ENCODE assay signal across 18 cellular contexts in the genomic region with DNA sequence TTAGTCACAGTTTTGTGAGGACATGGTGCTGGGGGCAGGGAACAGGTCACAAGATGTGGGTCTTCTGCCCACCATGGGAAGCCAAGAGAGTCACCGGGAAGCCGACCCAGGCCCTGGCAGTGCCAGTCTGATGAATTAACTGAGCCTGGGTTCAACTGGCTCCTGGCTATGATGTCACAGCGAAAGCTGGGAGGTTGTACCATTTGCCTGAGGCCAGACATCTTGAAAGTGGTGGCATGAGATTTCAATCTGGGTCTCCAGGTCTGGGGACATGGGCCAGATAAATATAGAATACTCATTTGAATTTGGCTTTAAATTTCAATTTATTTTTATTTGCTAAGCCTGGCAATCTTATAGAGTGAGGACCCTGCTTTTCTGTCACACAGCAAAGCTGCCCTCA.
"Had no signal": no experiment of that assay in that cellular context is flagged by ENCODE, and none has a peak within 500 bp of the region (broad histone marks: within the 10 kb centered on the region; RNA-seq: fewer than 3 reads in every experiment).

No MANE protein-coding gene starts in this region.

- H3K9me3 Mint-ChIP-seq: dendritic cell treated with granulocyte-macrophage colony-stimulating factor and Interleukin-4, amounts not matched to agents 40 ng/mL and 50 ng/mL, for 4 days; effector memory CD8-positive, alpha-beta T cell; mesothelial cell of epicardium had no signal

- H3K79me2 ChIP-seq: hepatocyte had no signal

- H3K27ac ChIP-seq: colonic mucosa, esophagus muscularis mucosa, foreskin keratinocyte, gastroesophageal sphincter, heart left ventricle, hepatocyte, left lung, lower lobe of right lung had no signal

- H3K27me3 ChIP-seq: colonic mucosa, foreskin keratinocyte had no signal

- H3K36me3 ChIP-seq: colonic mucosa, esophagus muscularis mucosa, gastroesophageal sphincter, heart left ventricle, left lung, lower lobe of right lung had no signal

- H3K4me3 Mint-ChIP-seq: dendritic cell treated with granulocyte-macrophage colony-stimulating factor and Interleukin-4, amounts not matched to agents 40 ng/mL and 50 ng/mL, for 4 days; effector memory CD8-positive, alpha-beta T cell; mesothelial cell of epicardium; naive B cell had no signal

- H3K4me3 ChIP-seq: colonic mucosa, esophagus muscularis mucosa, gastroesophageal sphincter, heart left ventricle, hepatocyte, left lung, lower lobe of right lung, mucosa of descending colon had no signal

- ATAC-seq: effector memory CD8-positive, alpha-beta T cell; gastroesophageal sphincter; heart left ventricle; left cardiac atrium; left lung; left ventricle myocardium superior; lower lobe of right lung; mucosa of descending colon had no signal

- H2AFZ ChIP-seq: hepatocyte had no signal

- H3K27ac Mint-ChIP-seq: dendritic cell treated with granulocyte-macrophage colony-stimulating factor and Interleukin-4, amounts not matched to agents 40 ng/mL and 50 ng/mL, for 4 days; effector memory CD8-positive, alpha-beta T cell; mesothelial cell of epicardium had no signal

- H3K9me3 ChIP-seq: colonic mucosa, esophagus muscularis mucosa, gastroesophageal sphincter, heart left ventricle, left lung, lower lobe of right lung, mucosa of descending colon had no signal

- H3K36me3 Mint-ChIP-seq: mesothelial cell of epicardium had no signal

- DNase-seq: colonic mucosa; cortex of kidney; effector CD8-positive, alpha-beta T cell; effector memory CD8-positive, alpha-beta T cell; foreskin keratinocyte; heart left ventricle; left cardiac atrium; left lung; left ventricle myocardium superior; lower lobe of right lung; mesenchymal stem cell; mucosa of descending colon; naive B cell had no signal

- H3K4me1 ChIP-seq: colonic mucosa, esophagus muscularis mucosa, foreskin keratinocyte, gastroesophageal sphincter, heart left ventricle, left lung, lower lobe of right lung had no signal

- H3K4me2 ChIP-seq: hepatocyte had no signal
